In genomic region chr6:154509421-154510143, GRCh38 we compare ENCODE assay signal across 9 cellular contexts. TPM values are rescaled to one million over a fixed set of nuclear protein-coding genes. Genes with fewer than 3 reads are reported as not detected.
DNase-seq lines count a peak whose midpoint lies in the region; ATAC-seq and TF ChIP-seq lines count a peak whose summit lies in the region.
"Had no signal": no experiment of that assay in that cellular context is flagged by ENCODE, and none has a peak within 500 bp of the region (broad histone marks: within the 10 kb centered on the region; RNA-seq: fewer than 3 reads in every experiment).

No MANE protein-coding gene starts in this region.

- H3K9me3 ChIP-seq in lung (ENCODE audit: control insufficient read depth in 2 of 2, insufficient read depth in 1 of 2, low read length in 1 of 2) (no peaks in the 10 kb centered on the region), tibial nerve (no peaks in the 10 kb centered on the region)

- DNase-seq in NCI-H1092 treated with DMSO at 0.1 percent for 48 hours (lab: John Stamatoyannopoulos, UW) (peak; percentile 43), NCI-H1092 (lab: John Stamatoyannopoulos, UW) (no peak), NCI-H748 treated with DMSO at 0.1 percent for 48 hours (lab: John Stamatoyannopoulos, UW) (peak; percentile 13), lung (ENCODE audit: low spot score) (no peak), tibial nerve (ENCODE audit: low spot score in 2 of 2) (no peak), inferior parietal cortex (ENCODE audit: extremely low spot score) (no peak)

- no peak for TF ChIP-seq EP300 in tibial nerve (IDR thresholded peaks at IDR 0.05)

- peak overlapping the region; percentile 86 for H3K4me3 ChIP-seq in lung
- peak overlapping the region; percentile 61 to 96 (median 74) for H3K4me3 ChIP-seq in tibial nerve

- H3K27me3 ChIP-seq in lung (ENCODE audit: control insufficient read depth, insufficient read depth) (no peaks in the 10 kb centered on the region), tibial nerve (no peaks in the 10 kb centered on the region)

- WGBS in lung, 2 donors = 0 to 1% methylated on average over 48 to 55 of the region's 55 CpGs
- 0% methylated on average over 13 to 51 of the region's 55 CpGs for WGBS in tibial nerve, 2 donors

- H3K36me3 ChIP-seq in lung (ENCODE audit: control insufficient read depth in 2 of 2, insufficient read depth in 2 of 2, low read length in 2 of 2) (no peaks in the 10 kb centered on the region), tibial nerve (no peaks in the 10 kb centered on the region)

- no peak for TF ChIP-seq POLR2A in tibial nerve (IDR thresholded peaks at IDR 0.05)

- ATAC-seq in HG02588 (IDR thresholded peaks at IDR 0.05; ENCODE audit: unreplicated experiment) (peak; percentile 22), lung (ENCODE audit: insufficient read depth, low FRiP score) (no peak)

- peak overlapping the region; percentile 91 for H3K27ac ChIP-seq in cingulate gyrus (ENCODE audit: low read depth, low read length)
- H3K27ac ChIP-seq in lung (ENCODE audit: low read depth in 1 of 2, low read length in 1 of 2) = peak overlapping the region; percentile 80 to 90
- peak overlapping the region; percentile 82 to 96 (median 90) for H3K27ac ChIP-seq in tibial nerve

- H3K4me1 ChIP-seq in lung (ENCODE audit: control insufficient read depth in 2 of 2, insufficient read depth in 2 of 2, low read length in 2 of 2) = peaks cover 6 to 19% of the 10 kb centered on the region in 2 donors
- peaks cover 0 to 29% (median 5%) of the 10 kb centered on the region in 4 donors for H3K4me1 ChIP-seq in tibial nerve

- TF ChIP-seq CTCF in lung (IDR thresholded peaks at IDR 0.05; ENCODE audit: control extremely low read depth, extremely low read depth) (no peak), tibial nerve (IDR thresholded peaks at IDR 0.05) (no peak)

RNA-seq across cellular contexts. Expression of gene CNKSR3, which starts 0.9 kb away (rescaled TPM):
- total RNA-seq in lung (10 to 100 TPM; 14.5 to 23.9 TPM), tibial nerve (10 to 100 TPM; 11.7 to 22.7 (median 13.7) TPM)
- polyA plus RNA-seq in lung = 10 to 100 TPM in 1 of 2 donors, 1 to 10 TPM in 1; 3.5 to 13.0 TPM
- polyA plus RNA-seq: CD4-positive, CD25-positive, alpha-beta regulatory T cell had no signal

Comparison
In these comparisons a context has a peak if more than half of its experiments do, and no peak if none do; other contexts are left out.
1. DNase-seq: peak in NCI-H1092 treated with DMSO at 0.1 percent for 48 hours (single experiment) and NCI-H748 treated with DMSO at 0.1 percent for 48 hours (single experiment); none in NCI-H1092 (single experiment), lung (single experiment), tibial nerve (0 of 2) and inferior parietal cortex (single experiment).
2. Peak in every context shown above with its lines, with median percentiles within 50 percentile points of each other: H3K27ac ChIP-seq.